Comparison of ENCODE assay signal across 18 cellular contexts in the genomic region with DNA sequence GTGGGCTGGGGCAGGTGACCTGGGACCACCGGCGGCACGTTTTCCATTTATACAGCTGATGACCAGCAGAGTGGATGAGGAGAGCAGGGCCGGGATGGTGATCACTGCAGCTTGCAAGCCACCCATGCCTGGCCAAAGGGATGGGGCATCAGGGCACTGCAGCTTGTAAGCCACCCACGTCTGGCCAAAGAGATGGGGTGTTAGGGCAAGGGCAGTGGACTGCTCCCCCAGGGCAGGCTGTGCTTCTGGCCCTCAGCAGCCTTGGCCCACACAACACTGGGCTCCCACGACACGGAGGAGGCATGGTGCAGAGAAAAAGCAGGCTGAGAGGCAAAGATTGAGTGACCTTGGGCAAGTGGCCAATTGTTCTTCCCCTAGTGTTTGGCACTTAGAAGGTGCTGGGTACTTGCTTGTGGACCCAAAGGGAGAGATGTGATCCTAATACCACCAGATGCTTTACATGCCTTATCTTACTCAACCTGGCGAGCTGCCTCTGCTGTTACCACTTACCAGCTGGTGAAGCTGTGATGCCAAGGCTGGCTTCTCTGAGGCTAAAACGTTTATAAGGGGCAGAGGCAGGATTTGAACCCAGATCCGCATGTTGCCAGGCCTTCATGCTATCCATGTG. TPM values are rescaled to one million over a fixed set of nuclear protein-coding genes. Genes with fewer than 3 reads are reported as not detected.
DNase-seq lines count a peak whose midpoint lies in the region; ATAC-seq and TF ChIP-seq lines count a peak whose summit lies in the region.
"Had no signal": no experiment of that assay in that cellular context is flagged by ENCODE, and none has a peak within 500 bp of the region (broad histone marks: within the 10 kb centered on the region; RNA-seq: fewer than 3 reads in every experiment).

No MANE protein-coding gene starts in this region.

- no peak overlapping the region for H2BK120ac ChIP-seq in neuronal stem cell (ENCODE audit: low read depth, low read length)

- peak overlapping the region in 1 of 2 donors; percentile 6 for H3K4me3 ChIP-seq in neuronal stem cell (ENCODE audit: low read length in 2 of 2)
- H3K4me3 ChIP-seq: GM23338 had no signal

- H4K8ac ChIP-seq in neuronal stem cell (ENCODE audit: low read depth, low read length): no peak overlapping the region

- no peak overlapping the region for H2AFZ ChIP-seq in neuronal stem cell (ENCODE audit: low read length)
- H2AFZ ChIP-seq: GM23338 had no signal

- no peaks in the 10 kb centered on the region for H3K79me1 ChIP-seq in neuronal stem cell (ENCODE audit: low read depth, low read length)

- H3K36me3 ChIP-seq in neuronal stem cell (replicated peaks in 1 of 2; ENCODE audit: control insufficient read depth in 2 of 2, insufficient read depth in 2 of 2, low read length in 2 of 2): no peaks in the 10 kb centered on the region
- H3K36me3 ChIP-seq: BE2C had no signal

- no peak for ATAC-seq in CD4-positive, alpha-beta T cell (ENCODE audit: poor library complexity)
- ATAC-seq: CD8-positive, alpha-beta T cell; GM23338 had no signal

- no peak overlapping the region for H2BK15ac ChIP-seq in neuronal stem cell (ENCODE audit: low read length)

- TF ChIP-seq CTCF in CD4-positive, alpha-beta T cell (IDR thresholded peaks at IDR 0.05): no peak

- peaks cover 2 to 5% of the 10 kb centered on the region in 2 donors for H3K4me1 ChIP-seq in neuronal stem cell (ENCODE audit: control insufficient read depth in 2 of 2, insufficient read depth in 1 of 2, low read depth in 1 of 2, low read length in 2 of 2)
- H3K4me1 ChIP-seq: BE2C had no signal

- no peak overlapping the region for H3K4me3 Mint-ChIP-seq in CD4-positive, alpha-beta T cell
- H3K4me3 Mint-ChIP-seq: CD8-positive, alpha-beta T cell; GM23338 had no signal

- H3K4ac ChIP-seq in neuronal stem cell (ENCODE audit: low read length): no peak overlapping the region

- peak overlapping the region; percentile 28 for H2BK12ac ChIP-seq in neuronal stem cell (ENCODE audit: low read length)

- H2AK5ac ChIP-seq in neuronal stem cell (ENCODE audit: low read depth, low read length): no peak overlapping the region

- no CpG with 5 or more reads among the region's 10 CpGs for WGBS in neuronal stem cell (ENCODE audit: extremely low coverage in 2 of 2, insufficient read length in 2 of 2, insufficient replicate concordance in 1 of 2), 2 donors

- H3K36me3 Mint-ChIP-seq in CD4-positive, alpha-beta T cell (ENCODE audit: low read depth): peaks cover 4% of the 10 kb centered on the region

- H3K9me3 Mint-ChIP-seq in CD4-positive, alpha-beta T cell: no peaks in the 10 kb centered on the region
- H3K9me3 Mint-ChIP-seq: CD8-positive, alpha-beta T cell; GM23338 had no signal

- peak overlapping the region; percentile 67 for H3K27ac Mint-ChIP-seq in CD4-positive, alpha-beta T cell
- H3K27ac Mint-ChIP-seq: CD8-positive, alpha-beta T cell; GM23338 had no signal

- H3K23ac ChIP-seq in neuronal stem cell (ENCODE audit: low read depth, low read length, poor library complexity): no peak overlapping the region

- H3K14ac ChIP-seq in neuronal stem cell (ENCODE audit: low read length): no peak overlapping the region

- no peak overlapping the region for H3K18ac ChIP-seq in neuronal stem cell (ENCODE audit: low read length)

- no peak overlapping the region for H3K4me2 ChIP-seq in neuronal stem cell (ENCODE audit: insufficient read depth, low read length, poor library complexity, severe bottlenecking)
- H3K4me2 ChIP-seq: GM23338 had no signal

- H3K27me3 ChIP-seq in CD4-positive, alpha-beta T cell (ENCODE audit: control insufficient read depth, insufficient read depth, low read length): no peaks in the 10 kb centered on the region
- peaks cover 0 to 2% (median 0%) of the 10 kb centered on the region in 3 experiments for H3K27me3 ChIP-seq in neuronal stem cell (ENCODE audit: control insufficient read depth in 3 of 3, insufficient read depth in 3 of 3, low read depth in 1 of 3, low read length in 3 of 3)
- H3K27me3 ChIP-seq: BE2C had no signal

- DNase-seq in CD4-positive, alpha-beta T cell: peak in 1 of 10 experiments; percentile 26
- DNase-seq in DMS 273 treated with DMSO at 0.1 percent for 48 hours (lab: John Stamatoyannopoulos, UW) (peak; percentile 82), amniotic epithelial cell (ENCODE audit: low read depth) (peak; percentile 25), neuronal stem cell (ENCODE audit: low spot score) (no peak), Ammon's horn (ENCODE audit: low spot score) (no peak), NCI-H2107 treated with DMSO at 0.1 percent for 48 hours (lab: John Stamatoyannopoulos, UW; ENCODE audit: unreplicated experiment) (no peak), NCI-H82 treated with DMSO at 0.1 percent for 48 hours (lab: John Stamatoyannopoulos, UW; ENCODE audit: unreplicated experiment) (no peak)
- DNase-seq: ACHN; BE2C; CD8-positive, alpha-beta T cell; GF-D8; MV-4-11; NCI-H1417 treated with DMSO at 0.1 percent for 48 hours; NCI-H2081; NCI-H226; NCI-H526 treated with DMSO at 0.1 percent for 48 hours; SHP77 had no signal

- no peak overlapping the region for H4K91ac ChIP-seq in neuronal stem cell (ENCODE audit: low read depth, low read length, poor library complexity)

- H3K9ac ChIP-seq in neuronal stem cell (ENCODE audit: low read depth, low read length, poor library complexity): no peak overlapping the region

- peaks cover 34% of the 10 kb centered on the region for H3K4me1 Mint-ChIP-seq in CD4-positive, alpha-beta T cell (ENCODE audit: low read depth)

- H2BK5ac ChIP-seq in neuronal stem cell (ENCODE audit: low read length): no peak overlapping the region

- intact Hi-C loops in CD4-positive, alpha-beta T cell (cut with DNase I, micrococcal nuclease): no loop called here

- no peaks in the 10 kb centered on the region for H3K9me3 ChIP-seq in CD4-positive, alpha-beta T cell (ENCODE audit: control insufficient read depth, low read length)
- H3K9me3 ChIP-seq in neuronal stem cell (replicated peaks in 1 of 2; ENCODE audit: control insufficient read depth in 2 of 2, insufficient read depth in 1 of 2, low read depth in 1 of 2, low read length in 2 of 2): no peaks in the 10 kb centered on the region
- H3K9me3 ChIP-seq: BE2C had no signal

- no peaks in the 10 kb centered on the region for H3K27me3 Mint-ChIP-seq in CD4-positive, alpha-beta T cell

- POLR2A ChIA-PET in CD4-positive, alpha-beta T cell (lab: Charles Lee): interaction anchor here (0.5 to 1.7 kb wide), 2 partner anchors 48 to 500 kb away, joined by 3 to 6 read pairs; partner anchors contain the start of gene TRIM62

- no peak overlapping the region for H3K27ac ChIP-seq in CD4-positive, alpha-beta T cell (ENCODE audit: low read depth, low read length)
- H3K27ac ChIP-seq in neuronal stem cell (replicated peaks; ENCODE audit: low read length): no peak overlapping the region

- CTCF ChIA-PET in CD4-positive, alpha-beta T cell (lab: Charles Lee): no interaction called here

RNA-seq across cellular contexts. Expression of gene TRIM62, which starts 48.3 kb away (rescaled TPM):
- 10 to 100 TPM; 18.9 to 23.0 TPM for total RNA-seq in CD4-positive, alpha-beta T cell
- polyA plus RNA-seq in neuronal stem cell (2013, experiment 1 of 2): 3.4 TPM
- polyA plus RNA-seq in neuronal stem cell (2013, experiment 2 of 2): 3.4 TPM

RNA-seq across cellular contexts. Expression of gene AZIN2, which starts 52.6 kb away (rescaled TPM):
- 1 to 10 TPM; 4.6 to 4.9 TPM for total RNA-seq in CD4-positive, alpha-beta T cell
- polyA plus RNA-seq in neuronal stem cell (2013, experiment 1 of 2): 5.9 TPM
- polyA plus RNA-seq in neuronal stem cell (2013, experiment 2 of 2): 6.1 TPM

Comparison
In these comparisons a context has a peak if more than half of its experiments do, and no peak if none do; other contexts are left out.
1. DNase-seq: peak in DMS 273 treated with DMSO at 0.1 percent for 48 hours (single experiment) and amniotic epithelial cell (single experiment); none in neuronal stem cell (single experiment), Ammon's horn (single experiment), NCI-H2107 treated with DMSO at 0.1 percent for 48 hours (single experiment) and NCI-H82 treated with DMSO at 0.1 percent for 48 hours (single experiment).